Comparison of ENCODE assay signal across 8 cellular contexts in the genomic region with DNA sequence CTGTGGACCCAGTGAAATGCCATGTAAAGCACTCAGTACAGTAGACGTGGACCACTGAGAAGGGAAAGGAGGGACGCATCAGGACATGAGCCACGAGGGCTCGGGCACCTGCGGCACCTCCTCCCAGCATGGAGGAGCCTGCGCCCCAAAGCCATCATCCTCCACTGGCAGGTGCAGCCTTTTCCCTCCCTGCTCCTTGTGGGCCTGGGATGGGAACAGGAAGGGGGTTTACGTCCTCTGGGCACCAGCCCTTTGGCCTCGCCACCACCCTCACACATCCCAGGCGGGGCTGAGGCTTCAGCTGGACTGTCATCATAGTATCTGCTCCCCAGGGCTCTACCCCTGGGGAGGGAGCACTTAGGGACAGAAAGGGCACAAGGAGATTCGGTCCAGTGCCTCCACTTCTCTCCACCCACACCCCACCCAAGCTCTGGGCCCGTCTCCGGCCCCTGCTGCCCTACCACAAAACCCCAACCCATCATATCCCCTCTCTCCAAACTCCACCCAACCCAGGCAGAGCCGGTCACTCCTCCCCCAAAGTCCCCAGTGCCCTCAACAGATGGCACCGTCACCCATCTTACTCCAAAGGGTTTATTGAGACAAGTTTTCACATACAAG. TPM values are rescaled to one million over a fixed set of nuclear protein-coding genes. Genes with fewer than 3 reads are reported as not detected.
DNase-seq lines count a peak whose midpoint lies in the region; ATAC-seq and TF ChIP-seq lines count a peak whose summit lies in the region.

No MANE protein-coding gene starts in this region.

- TF ChIP-seq POLR2A in GM19193 (IDR thresholded peaks at IDR 0.05; ENCODE audit: extremely low read depth, insufficient read depth, insufficient read length) = peak; percentile 54

- H3K4me3 Mint-ChIP-seq in mesothelial cell of epicardium = peak overlapping the region; percentile 92

- DNase-seq in GF-D8 (lab: John Stamatoyannopoulos, UW) (peak; percentile 69), RWPE1 (ENCODE audit: low spot score) (no peak), mesothelial cell of epicardium (ENCODE audit: low spot score in 2 of 2, unreplicated experiment in 2 of 2) (no peak), hippocampal formation (lab: John Stamatoyannopoulos, UW) (no peak), islet precursor cell (no peak), NCI-H510A (lab: John Stamatoyannopoulos, UW) (no peak)

- H3K4me1 Mint-ChIP-seq in mesothelial cell of epicardium = peaks cover 14% of the 10 kb centered on the region

- peak overlapping the region; percentile 40 for H3K27ac Mint-ChIP-seq in mesothelial cell of epicardium

- no peak for ATAC-seq in HG02973 (IDR thresholded peaks at IDR 0.05; ENCODE audit: unreplicated experiment)

- H3K9me3 Mint-ChIP-seq in mesothelial cell of epicardium = no peaks in the 10 kb centered on the region

- peak overlapping the region; percentile 93 for H3K27ac ChIP-seq in RWPE1

- POLR2A ChIA-PET in RWPE1 (lab: Yijun Ruan, JAX; ENCODE audit: low non-redundant PET) = no interaction called here

- H3K36me3 Mint-ChIP-seq in mesothelial cell of epicardium = peaks cover 10% of the 10 kb centered on the region

- CTCF ChIA-PET in RWPE1 (lab: Yijun Ruan, JAX) = interaction anchor here (1.2 kb wide), 1 partner anchor 15 kb away, joined by 3 read pairs; no protein-coding TSS in a partner anchor

- no peak for TF ChIP-seq CTCF in RWPE1 (conservative IDR thresholded peaks at IDR 0.05; ENCODE audit: low read depth)
- TF ChIP-seq CTCF in mesothelial cell of epicardium (IDR thresholded peaks at IDR 0.05; ENCODE audit: unreplicated experiment) = no peak

- no peaks in the 10 kb centered on the region for H3K27me3 Mint-ChIP-seq in mesothelial cell of epicardium (ENCODE audit: low read depth)

RNA-seq across cellular contexts. Expression of gene PRKD2, which starts 2.1 kb away (rescaled TPM):
- 73.7 to 75.9 TPM (median 74.7 TPM) in 3 replicates for total RNA-seq in mesothelial cell of epicardium

RNA-seq across cellular contexts. Expression of gene FKRP, which starts 26.8 kb away (rescaled TPM):
- total RNA-seq in mesothelial cell of epicardium = 34.3 to 40.6 TPM (median 37.0 TPM) in 3 replicates

RNA-seq across cellular contexts. Expression of gene STRN4, which starts 27.2 kb away (rescaled TPM):
- 122 to 126 TPM (median 124 TPM) in 3 replicates for total RNA-seq in mesothelial cell of epicardium

RNA-seq across cellular contexts. Expression of gene DACT3, which starts 58.1 kb away (rescaled TPM):
- 48.4 to 50.4 TPM (median 48.8 TPM) in 3 replicates for total RNA-seq in mesothelial cell of epicardium
